In genomic region chr16:48118841-48119240, GRCh38 we compare ENCODE assay signal across 32 cellular contexts. TPM values are rescaled to one million over a fixed set of nuclear protein-coding genes. Genes with fewer than 3 reads are reported as not detected.
"Had no signal": no experiment of that assay in that cellular context is flagged by ENCODE, and none has a peak within 500 bp of the region (broad histone marks: within the 10 kb centered on the region; RNA-seq: fewer than 3 reads in every experiment).

No MANE protein-coding gene starts in this region.

- ATAC-seq: activated CD4-positive, CD25-positive, alpha-beta regulatory T cell treated with anti-CD3 and anti-CD28 coated beads, Interleukin-2, amount 50 U/mL, for 24 hours; activated CD8-positive, alpha-beta T cell treated with anti-CD3 and anti-CD28 coated beads for 36 hours; activated T-cell treated with anti-CD3 and anti-CD28 coated beads, Interleukin-2, amount 50 U/mL, for 4 hours; activated T-helper 17 cell treated with anti-CD3 and anti-CD28 coated beads, Interleukin-2, amount 50 U/mL, for 72 hours; foreskin keratinocyte; gastrocnemius medialis; T-helper 17 cell had no signal

- H3K9me3 ChIP-seq: esophagus muscularis mucosa, gastrocnemius medialis had no signal

- H3K27me3 ChIP-seq: brain microvascular endothelial cell, dorsolateral prefrontal cortex, foreskin keratinocyte, gastrocnemius medialis had no signal

- H3K4me1 ChIP-seq: esophagus muscularis mucosa, gastrocnemius medialis had no signal

- DNase-seq: activated B cell treated with CpG ODN at 0.5 μM for 24 hours; activated CD4-positive, alpha-beta T cell treated with anti-CD3 and anti-CD28 coated beads for 48 hours; activated CD4-positive, alpha-beta T cell treated with anti-CD3 and anti-CD28 coated beads, Interleukin-2, amount 50 U/mL, for 1 hour; activated CD4-positive, alpha-beta T cell treated with anti-CD3 and anti-CD28 coated beads, Interleukin-2, amount 50 U/mL, for 48 hours; activated CD8-positive, alpha-beta memory T cell treated with anti-CD3 and anti-CD28 coated beads for 24 hours; activated CD8-positive, alpha-beta T cell treated with anti-CD3 and anti-CD28 coated beads for 36 hours; activated effector memory CD4-positive, alpha-beta T cell treated with Interleukin-2 at 50 U/mL for 16 hours; activated gamma-delta T cell treated with Interleukin-2 at 50 U/mL for 16 hours; activated naive CD4-positive, alpha-beta T cell treated with anti-CD3 and anti-CD28 coated beads, Interleukin-2, amount 50 U/mL, for 16 hours; activated naive CD4-positive, alpha-beta T cell treated with Interleukin-2 at 50 U/mL for 16 hours; activated T-cell treated with anti-CD3 and anti-CD28 coated beads, Interleukin-2, amount 50 U/mL, for 4 hours; amniotic stem cell; brain microvascular endothelial cell; central memory CD4-positive, alpha-beta T cell; cerebellar nuclear complex; dorsolateral prefrontal cortex; effector memory CD4-positive, alpha-beta T cell; endodermal cell; foreskin keratinocyte; gastrocnemius medialis; glutamatergic neuron; T-helper 1 cell; T-helper 17 cell; T1000; WERI-Rb-1 had no signal

- FAIRE-seq: astrocyte had no signal

- H3K36me3 ChIP-seq: brain microvascular endothelial cell, esophagus muscularis mucosa, gastrocnemius medialis, WERI-Rb-1 had no signal

- H3K4me3 ChIP-seq: coronary artery, dorsolateral prefrontal cortex, esophagus muscularis mucosa, gastrocnemius medialis had no signal

- H3K27ac ChIP-seq: brain microvascular endothelial cell, coronary artery, esophagus muscularis mucosa, foreskin keratinocyte, gastrocnemius medialis, WERI-Rb-1 had no signal

RNA-seq across cellular contexts. Expression of gene ABCC12, which starts 37.0 kb away (rescaled TPM):
- total RNA-seq: activated B cell treated with CpG ODN at 0.5 μM for 24 hours; activated CD8-positive, alpha-beta T cell treated with anti-CD3 and anti-CD28 coated beads for 36 hours; activated T-cell treated with anti-CD3 and anti-CD28 coated beads, Interleukin-2, amount 50 U/mL, for 4 hours; activated T-helper 17 cell treated with anti-CD3 and anti-CD28 coated beads, Interleukin-2, amount 50 U/mL, for 72 hours; astrocyte; epithelial cell of proximal tubule; esophagus muscularis mucosa; foreskin keratinocyte; T-helper 17 cell had no signal
- polyA plus RNA-seq: adipose tissue, foreskin keratinocyte had no signal
